Comparison of ENCODE assay signal across 10 cellular contexts in genomic region chr16:8931864-8932263, GRCh38. TPM values are rescaled to one million over a fixed set of nuclear protein-coding genes. Genes with fewer than 3 reads are reported as not detected.
DNase-seq lines count a peak whose midpoint lies in the region; ATAC-seq, FAIRE-seq and TF ChIP-seq lines count a peak whose summit lies in the region.
"Had no signal": no experiment of that assay in that cellular context is flagged by ENCODE, and none has a peak within 500 bp of the region (broad histone marks: within the 10 kb centered on the region; RNA-seq: fewer than 3 reads in every experiment).

No MANE protein-coding gene starts in this region.

- H3K4me3 ChIP-seq in heart left ventricle (no peak overlapping the region), kidney (ENCODE audit: low read length in 2 of 2) (no peak overlapping the region)

- no peaks in the 10 kb centered on the region for H3K27me3 ChIP-seq in heart left ventricle

- WGBS in heart left ventricle, 4 donors, result 32 to 38% (median 35%) methylated on average over 6 of the region's 6 CpGs

- TF ChIP-seq POLR2A in heart left ventricle (IDR thresholded peaks at IDR 0.05), result no peak

- DNase-seq in heart left ventricle, result peak in 4 of 5 donors; percentile 43 to 65 (median 56)
- DNase-seq in Right ventricle myocardium inferior (ENCODE audit: missing footprints), result no peak
- peak; percentile 23 for DNase-seq in activated T-cell treated with anti-CD3 and anti-CD28 coated beads for 24 hours (ENCODE audit: low read depth)
- DNase-seq in left cardiac atrium, result peak; percentile 67
- DNase-seq in stimulated activated CD4-positive, alpha-beta T cell treated with anti-CD3 and anti-CD28 coated beads, Interleukin-2, amount 100 ng/mL, for 4 hours (ENCODE audit: low read depth), result peak; percentile 15
- no peak for DNase-seq in GM19238 (ENCODE audit: insufficient read length, low spot score)
- no peak for DNase-seq in kidney
- no peak for DNase-seq in cerebellar cortex (ENCODE audit: low spot score)

- H3K9ac ChIP-seq in kidney (ENCODE audit: low read length in 2 of 2), result no peak overlapping the region
- H3K9ac ChIP-seq: parathyroid adenoma had no signal

- H3K4me1 ChIP-seq in heart left ventricle (peaks cover 0 to 48% (median 26%) of the 10 kb centered on the region in 12 donors), kidney (ENCODE audit: control insufficient read depth in 1 of 2, insufficient read depth in 1 of 2, low read depth in 1 of 2, low read length in 2 of 2) (peaks cover 0 to 3% of the 10 kb centered on the region in 2 donors)

- H3K36me3 ChIP-seq in heart left ventricle, result peaks cover 0 to 34% (median 26%) of the 10 kb centered on the region in 9 donors
- H3K36me3 ChIP-seq in kidney (ENCODE audit: control insufficient read depth in 1 of 2, insufficient read depth in 2 of 2, low read length in 2 of 2), result peaks cover 8 to 16% of the 10 kb centered on the region in 2 donors

- ATAC-seq in heart left ventricle (peak in 2 of 4 donors; percentile 31 to 57), Right ventricle myocardium inferior (no peak), left cardiac atrium (peak in 1 of 2 donors; percentile 26)

- no peak for TF ChIP-seq CTCF in heart left ventricle (IDR thresholded peaks at IDR 0.05)
- no peak for TF ChIP-seq CTCF in kidney (IDR thresholded peaks at IDR 0.05; ENCODE audit: borderline replicate concordance, extremely low read depth, insufficient read depth)

- H3K9me3 ChIP-seq in heart left ventricle (no peaks in the 10 kb centered on the region), kidney (ENCODE audit: control insufficient read depth in 1 of 2, low read length in 2 of 2) (no peaks in the 10 kb centered on the region)
- H3K9me3 ChIP-seq: Caco-2 had no signal

- intact Hi-C loops in heart left ventricle (cut with DNase I) (no loop called here), Right ventricle myocardium inferior (cut with DNase I) (no loop called here), left cardiac atrium (cut with DNase I) (no loop called here), kidney (cut with DNase I) (no loop called here)

- FAIRE-seq in kidney (lab: Jason Lieb, UNC), result no peak

- H3K27ac ChIP-seq in heart left ventricle (no peak overlapping the region), kidney (ENCODE audit: low read depth in 2 of 2, low read length in 2 of 2) (no peak overlapping the region)
- H3K27ac ChIP-seq: parathyroid adenoma had no signal

RNA-seq across cellular contexts. Expression of gene USP7, which starts 31.8 kb away (rescaled TPM):
- 10 to 100 TPM; 49.5 to 86.5 (median 68.1) TPM for total RNA-seq in heart left ventricle
- 10 to 100 TPM; 20.3 to 38.0 TPM for polyA plus RNA-seq in heart left ventricle
- total RNA-seq in Right ventricle myocardium inferior, result 61.6 TPM
- 10 to 100 TPM; 56.0 to 69.1 TPM for total RNA-seq in left cardiac atrium
- total RNA-seq in kidney, result 92.0 TPM
- polyA plus RNA-seq in kidney (ENCODE audit: insufficient read depth, low read depth, low replicate concordance), result 26.7 TPM

RNA-seq across cellular contexts. Expression of gene LITAFD, which starts 49.7 kb away (rescaled TPM):
- total RNA-seq in heart left ventricle, result not detected
- not detected for polyA plus RNA-seq in heart left ventricle
- total RNA-seq in Right ventricle myocardium inferior, result not detected
- not detected for total RNA-seq in left cardiac atrium
- total RNA-seq in kidney, result not detected
- polyA plus RNA-seq in kidney (ENCODE audit: insufficient read depth, low read depth, low replicate concordance), result not detected
- total RNA-seq: Caco-2 had no signal

Comparison
In these comparisons a context has a peak if more than half of its experiments do, and no peak if none do; other contexts are left out.
1. DNase-seq: peak in heart left ventricle (4 of 5), activated T-cell treated with anti-CD3 and anti-CD28 coated beads for 24 hours (single experiment), left cardiac atrium (single experiment) and stimulated activated CD4-positive, alpha-beta T cell treated with anti-CD3 and anti-CD28 coated beads, Interleukin-2, amount 100 ng/mL, for 4 hours (single experiment); none in Right ventricle myocardium inferior (single experiment), GM19238 (single experiment), kidney (single experiment) and cerebellar cortex (single experiment).